ENCODE assay signal across 8 cellular contexts in genomic region chr15:64430000-64430735, GRCh38. TPM values are rescaled to one million over a fixed set of nuclear protein-coding genes. Genes with fewer than 3 reads are reported as not detected.
DNase-seq lines count a peak whose midpoint lies in the region; ATAC-seq, FAIRE-seq and TF ChIP-seq lines count a peak whose summit lies in the region.

No MANE protein-coding gene starts in this region.

- peaks cover 0 to 41% (median 0%) of the 10 kb centered on the region in 3 donors for H3K36me3 ChIP-seq in Peyer's patch
- peaks cover 20% of the 10 kb centered on the region for H3K36me3 ChIP-seq in astrocyte (ENCODE audit: insufficient read depth, low read length)
- H3K36me3 ChIP-seq in thyroid gland = peaks cover 0 to 19% of the 10 kb centered on the region in 2 donors

- H3K9me3 Mint-ChIP-seq in astrocyte (ENCODE audit: unreplicated experiment) (no peaks in the 10 kb centered on the region), immature natural killer cell (no peaks in the 10 kb centered on the region)

- peak overlapping the region; percentile 27 for H3K4me2 ChIP-seq in astrocyte (ENCODE audit: low read length)

- H2AFZ ChIP-seq in astrocyte (ENCODE audit: low read depth, low read length) = no peak overlapping the region

- TF ChIP-seq POLR2A in Peyer's patch (IDR thresholded peaks at IDR 0.05) (no peak), thyroid gland (IDR thresholded peaks at IDR 0.05) (no peak)

- H3K27ac ChIP-seq in Peyer's patch = peak overlapping the region in 3 of 4 donors; percentile 34 to 50 (median 35)
- peak overlapping the region; percentile 40 for H3K27ac ChIP-seq in astrocyte (ENCODE audit: low read depth, low read length)
- H3K27ac ChIP-seq in thyroid gland = peak overlapping the region; percentile 12 to 75 (median 61)

- intact Hi-C loops in thyroid gland (cut with DNase I) = loop anchor here (5.0 kb wide), 1 partner anchor 252 kb away; no protein-coding TSS in a partner anchor

- ATAC-seq in HG02759 (IDR thresholded peaks at IDR 0.05; ENCODE audit: unreplicated experiment) (peak; percentile 43), HG03135 (IDR thresholded peaks at IDR 0.05; ENCODE audit: unreplicated experiment) (no peak), GM18517 (IDR thresholded peaks at IDR 0.05; ENCODE audit: unreplicated experiment) (no peak)

- H3K36me3 Mint-ChIP-seq in astrocyte (ENCODE audit: low read depth, unreplicated experiment) (peaks cover 10% of the 10 kb centered on the region), immature natural killer cell (peaks cover 9 to 21% (median 16%) of the 10 kb centered on the region in 3 donors)

- no peaks in the 10 kb centered on the region for H3K27me3 Mint-ChIP-seq in astrocyte (ENCODE audit: low read depth, unreplicated experiment)
- peaks cover 0 to 3% (median 2%) of the 10 kb centered on the region in 3 donors for H3K27me3 Mint-ChIP-seq in immature natural killer cell (ENCODE audit: low read depth in 3 of 3)

- H3K4me1 ChIP-seq in Peyer's patch = peaks cover 0 to 6% (median 0%) of the 10 kb centered on the region in 4 donors
- H3K4me1 ChIP-seq in astrocyte (ENCODE audit: insufficient read depth, low read length) = peaks cover 13% of the 10 kb centered on the region
- peaks cover 15 to 21% of the 10 kb centered on the region in 2 donors for H3K4me1 ChIP-seq in thyroid gland

- 17 to 22% methylated on average over 3 of the region's 3 CpGs for WGBS in thyroid gland, 2 donors

- H3K27me3 ChIP-seq in Peyer's patch = no peaks in the 10 kb centered on the region
- no peaks in the 10 kb centered on the region for H3K27me3 ChIP-seq in astrocyte (ENCODE audit: insufficient read depth, low read length)
- H3K27me3 ChIP-seq in thyroid gland = no peaks in the 10 kb centered on the region

- no peaks in the 10 kb centered on the region for H3K79me2 ChIP-seq in astrocyte (ENCODE audit: insufficient read depth, low read length)

- no peak overlapping the region for H3K4me3 ChIP-seq in Peyer's patch
- no peak overlapping the region for H3K4me3 ChIP-seq in astrocyte (ENCODE audit: insufficient read depth, low read depth, low read length)
- H3K4me3 ChIP-seq in thyroid gland (replicated peaks in 1 of 3) = no peak overlapping the region

- H3K4me1 Mint-ChIP-seq in astrocyte (ENCODE audit: low read depth, unreplicated experiment) = peaks cover 15% of the 10 kb centered on the region
- H3K4me1 Mint-ChIP-seq in immature natural killer cell = peaks cover 24 to 28% of the 10 kb centered on the region in 2 donors

- peak; percentile 58 for FAIRE-seq in astrocyte (lab: Jason Lieb, UNC)

- TF ChIP-seq CTCF in Peyer's patch (IDR thresholded peaks at IDR 0.05) (no peak), astrocyte (IDR thresholded peaks at IDR 0.05; ENCODE audit: insufficient read depth, low read depth, low read length) (no peak), thyroid gland (IDR thresholded peaks at IDR 0.05) (no peak)

- peak overlapping the region; percentile 55 for H3K27ac Mint-ChIP-seq in astrocyte (ENCODE audit: unreplicated experiment)
- H3K27ac Mint-ChIP-seq in immature natural killer cell = peak overlapping the region; percentile 85 to 91 (median 90)

- H3K9me3 ChIP-seq in Peyer's patch (no peaks in the 10 kb centered on the region), astrocyte (ENCODE audit: insufficient read depth, low read depth, low read length) (no peaks in the 10 kb centered on the region), thyroid gland (no peaks in the 10 kb centered on the region)

- H3K4me3 Mint-ChIP-seq in astrocyte (ENCODE audit: unreplicated experiment) (no peak overlapping the region), immature natural killer cell (peak overlapping the region; percentile 61 to 89 (median 71))

- DNase-seq in CD1c-positive myeloid dendritic cell (ENCODE audit: extremely low spot score) (peak; percentile 35), Peyer's patch (peak in 2 of 3 donors; percentile 23 to 62), astrocyte (ENCODE audit: low read depth) (peak; percentile 95), immature natural killer cell (peak; percentile 74 to 82 (median 79)), thyroid gland (peak; percentile 13 to 19)

- H4K20me1 ChIP-seq in astrocyte (ENCODE audit: insufficient read depth, low read length) = peaks cover 3% of the 10 kb centered on the region

- H3K9ac ChIP-seq in astrocyte (ENCODE audit: low read length) = peak overlapping the region; percentile 19

RNA-seq across cellular contexts. Expression of gene ZNF609, which starts 30.2 kb away (rescaled TPM):
- total RNA-seq in Peyer's patch (10 to 100 TPM; 22.1 to 57.8 (median 36.0) TPM), astrocyte (38.5 and 40.8 TPM in 2 replicates), thyroid gland (10 to 100 TPM; 25.2 to 45.5 (median 32.6) TPM)
- 10 to 100 TPM in 1 of 3 donors, 1 to 10 TPM in 1, under 1 TPM in 1; 0.04 to 11.3 (median 2.6) TPM for polyA plus RNA-seq in immature natural killer cell

RNA-seq across cellular contexts. Expression of gene TRIP4, which starts 42.5 kb away (rescaled TPM):
- 10 to 100 TPM; 18.9 to 61.9 (median 19.9) TPM for total RNA-seq in Peyer's patch
- 32.0 and 40.7 TPM in 2 replicates for total RNA-seq in astrocyte
- 10 to 100 TPM; 34.6 to 48.2 (median 44.1) TPM for polyA plus RNA-seq in immature natural killer cell
- total RNA-seq in thyroid gland = 10 to 100 TPM; 13.7 to 39.6 (median 21.7) TPM

RNA-seq across cellular contexts. Expression of gene PCLAF, which starts 48.9 kb away (rescaled TPM):
- 1 to 10 TPM; 1.4 to 7.4 (median 4.5) TPM for total RNA-seq in Peyer's patch
- 1.8 and 2.5 TPM in 2 replicates for total RNA-seq in astrocyte
- polyA plus RNA-seq in immature natural killer cell = 10 to 100 TPM in 1 of 3 donors, 1 to 10 TPM in 2; 5.3 to 10.9 (median 7.6) TPM
- 1 to 10 TPM in 3 of 4 donors, not detected in 1; 3.4 to 8.7 (median 3.5) TPM for total RNA-seq in thyroid gland

Comparison
In these comparisons a context has a peak if more than half of its experiments do, and no peak if none do; other contexts are left out.
1. DNase-seq: peak in every context shown above with its lines; median percentile 95 in astrocyte; 79 in immature natural killer cell; 42 in Peyer's patch; 35 in CD1c-positive myeloid dendritic cell; 16 in thyroid gland.